In genomic region chr1:28371011-28371378, GRCh38 we compare ENCODE assay signal across 9 cellular contexts. TPM values are rescaled to one million over a fixed set of nuclear protein-coding genes. Genes with fewer than 3 reads are reported as not detected.
DNase-seq lines count a peak whose midpoint lies in the region; ATAC-seq, FAIRE-seq and TF ChIP-seq lines count a peak whose summit lies in the region.
"Had no signal": no experiment of that assay in that cellular context is flagged by ENCODE, and none has a peak within 500 bp of the region (broad histone marks: within the 10 kb centered on the region; RNA-seq: fewer than 3 reads in every experiment).

No MANE protein-coding gene starts in this region.

- DNase-seq in HepG2 (ENCODE audit: low spot score) (no peak), right lobe of liver (no peak), kidney (no peak), NCI-H2107 (lab: John Stamatoyannopoulos, UW) (no peak)
- DNase-seq: activated CD4-positive, alpha-beta T cell treated with anti-CD3 and anti-CD28 coated beads for 1 hour had no signal

- TF ChIP-seq POLR2A in HepG2 (IDR thresholded peaks at IDR 0.05; ENCODE audit: insufficient read depth in 1 of 2, low read depth in 2 of 2, low read length in 2 of 2) (no peak), right lobe of liver (IDR thresholded peaks at IDR 0.05) (no peak)

- in situ Hi-C loops in HepG2 (cut with HindIII; ENCODE audit: extremely low pct_ligation_motif_present, low pct_unique_long_range_greater_than_20kb) = loop anchor here (25.0 kb wide), 1 partner anchor 284 kb away; the partner anchor contains the start of gene EYA3

- peak overlapping the region; percentile 70 to 86 (median 86) for H3K4me3 ChIP-seq in HepG2 (replicated peaks in 1 of 3; ENCODE audit: insufficient read depth in 1 of 3, low read depth in 2 of 3, low read length in 3 of 3)
- no peak overlapping the region for H3K4me3 ChIP-seq in right lobe of liver
- peak overlapping the region; percentile 66 to 84 for H3K4me3 ChIP-seq in kidney (ENCODE audit: low read length in 2 of 2)

- no peaks in the 10 kb centered on the region for H3K9me3 ChIP-seq in HepG2 (ENCODE audit: low read length)
- H3K9me3 ChIP-seq in right lobe of liver = no peaks in the 10 kb centered on the region
- H3K9me3 ChIP-seq in kidney (ENCODE audit: control insufficient read depth in 1 of 2, low read length in 2 of 2) = no peaks in the 10 kb centered on the region

- FAIRE-seq in HepG2 (lab: Jason Lieb, UNC) (no peak), kidney (lab: Jason Lieb, UNC) (no peak)

- H3K9ac ChIP-seq in HepG2 (ENCODE audit: insufficient read depth, low read depth, low read length) (peak overlapping the region; percentile 96), kidney (ENCODE audit: low read length in 2 of 2) (no peak overlapping the region)

- peaks cover 54% of the 10 kb centered on the region for H3K79me2 ChIP-seq in HepG2 (ENCODE audit: insufficient read depth, low read length)

- peak overlapping the region; percentile 95 for H3K4me3 Mint-ChIP-seq in activated naive CD8-positive, alpha-beta T cell

- POLR2A ChIA-PET in HepG2 (lab: Yijun Ruan, JAX) = interaction anchor here (0.6 to 2.0 kb wide), 3 partner anchors 42 to 277 kb away, joined by 3 to 9 read pairs (median 3); partner anchors contain the start of genes MED18, RCC1 and RNU11

- intact Hi-C loops in HepG2 (cut with micrococcal nuclease; ENCODE audit: unreplicated experiment) = no loop called here
- intact Hi-C loops in right lobe of liver (cut with DNase I) = no loop called here
- intact Hi-C loops in kidney (cut with DNase I) = no loop called here

- H3K27ac ChIP-seq in HepG2 (ENCODE audit: extremely low read length, insufficient read depth, low read length) (peak overlapping the region; percentile 99), right lobe of liver (no peak overlapping the region), kidney (ENCODE audit: low read depth in 2 of 2, low read length in 2 of 2) (no peak overlapping the region)

- no peak for TF ChIP-seq RAD21 in HepG2 (CRISPR knock-in tag; IDR thresholded peaks at IDR 0.05)

- no peaks in the 10 kb centered on the region for H3K27me3 Mint-ChIP-seq in activated naive CD8-positive, alpha-beta T cell

- peaks cover 41% of the 10 kb centered on the region for H3K4me1 Mint-ChIP-seq in activated naive CD8-positive, alpha-beta T cell (ENCODE audit: low read depth)

- H3K36me3 ChIP-seq in HepG2 (replicated peaks in 1 of 2; ENCODE audit: control insufficient read depth in 1 of 2, insufficient read depth in 2 of 2, low read length in 2 of 2) (no peaks in the 10 kb centered on the region; a peak in 1 of 5 replicates), right lobe of liver (no peaks in the 10 kb centered on the region), kidney (ENCODE audit: control insufficient read depth in 1 of 2, insufficient read depth in 2 of 2, low read length in 2 of 2) (no peaks in the 10 kb centered on the region)

- no peaks in the 10 kb centered on the region for H3K27me3 ChIP-seq in HepG2 (ENCODE audit: control insufficient read depth in 1 of 2, insufficient read depth in 2 of 2, low read length in 2 of 2)
- H3K27me3 ChIP-seq in right lobe of liver = no peaks in the 10 kb centered on the region

- H3K4me1 ChIP-seq in HepG2 (ENCODE audit: insufficient read depth, low read length) (peaks cover 65% of the 10 kb centered on the region), right lobe of liver (peaks cover 0 to 48% (median 0%) of the 10 kb centered on the region in 4 donors), kidney (ENCODE audit: control insufficient read depth in 1 of 2, insufficient read depth in 1 of 2, low read depth in 1 of 2, low read length in 2 of 2) (peaks cover 4 to 5% of the 10 kb centered on the region in 2 donors)

- peaks cover 3% of the 10 kb centered on the region for H3K36me3 Mint-ChIP-seq in activated naive CD8-positive, alpha-beta T cell

- TF ChIP-seq EP300 in HepG2 (IDR thresholded peaks at IDR 0.05; ENCODE audit: low read depth in 2 of 2, low read length in 2 of 2) = no peak
- no peak for TF ChIP-seq EP300 in HepG2 (CRISPR knock-in tag; IDR thresholded peaks at IDR 0.05; ENCODE audit: borderline replicate concordance)

- H2AFZ ChIP-seq in HepG2 (ENCODE audit: low read length) = no peak overlapping the region

- peak overlapping the region; percentile 82 for H3K4me2 ChIP-seq in HepG2 (ENCODE audit: low read depth, low read length)

- CTCF ChIA-PET in HepG2 (lab: Yijun Ruan, JAX; ENCODE audit: low intra/inter-chr PET ratio, low total read pairs) = no interaction called here

- H3K27ac Mint-ChIP-seq in activated naive CD8-positive, alpha-beta T cell = peak overlapping the region; percentile 85

- BruUV-seq in HepG2 (replicated peaks; lab: Mats Ljungman, UMichigan) = TSS peak; percentile 69

- TF ChIP-seq CTCF in HepG2 (CRISPR knock-in tag; IDR thresholded peaks at IDR 0.05) (no peak), right lobe of liver (IDR thresholded peaks at IDR 0.05) (no peak), kidney (IDR thresholded peaks at IDR 0.05; ENCODE audit: borderline replicate concordance, extremely low read depth, insufficient read depth) (no peak)

- 48% methylated on average over 5 of the region's 5 CpGs for WGBS in HepG2 (ENCODE audit: low lambda C conversion rate)
- 68% methylated on average over 5 of the region's 5 CpGs for WGBS in right lobe of liver (ENCODE audit: insufficient coverage, low coverage, low lambda C conversion rate, missing lambda C conversion rate)

- ATAC-seq in HepG2 = no peak
- no peak for ATAC-seq in right lobe of liver
- no peak for ATAC-seq in GM18517 (IDR thresholded peaks at IDR 0.05; ENCODE audit: unreplicated experiment)
- no peak for ATAC-seq in HG03039 (IDR thresholded peaks at IDR 0.05; ENCODE audit: unreplicated experiment)
- ATAC-seq in GM18861 (IDR thresholded peaks at IDR 0.05; ENCODE audit: unreplicated experiment) = no peak

- peaks cover 9% of the 10 kb centered on the region; the same call in 1 of the 2 replicates for H4K20me1 ChIP-seq in HepG2 (ENCODE audit: insufficient read depth, low read length)

- H3K9me3 Mint-ChIP-seq in activated naive CD8-positive, alpha-beta T cell (ENCODE audit: low read depth) = no peaks in the 10 kb centered on the region

TF ChIP-seq in HepG2, 621 proteins besides CTCF, POLR2A, EP300 and RAD21 (continues in another document):
- no peak for TF ChIP-seq DNMT1 (CRISPR knock-in tag; IDR thresholded peaks at IDR 0.05)
- TF ChIP-seq ZNF317 (CRISPR knock-in tag; IDR thresholded peaks at IDR 0.05) = no peak
- TF ChIP-seq BORCS8-MEF2B (CRISPR knock-in tag; IDR thresholded peaks at IDR 0.05) = no peak

RNA-seq across cellular contexts. Expression of gene PHACTR4, which starts 1.5 kb away (rescaled TPM):
- 17.1 and 29.6 TPM in 2 replicates for total RNA-seq in HepG2 (2016; rRNA removed; fragmentation: Illumina TruSeq; extraction: Trizol)
- 12.5 and 13.7 TPM in 2 replicates for total RNA-seq in HepG2 (2016; cell fraction: cytosol; rRNA removed; fragmentation: Illumina TruSeq; extraction: Trizol; ENCODE audit: low read depth)
- 18.0 and 28.5 TPM in 2 replicates for total RNA-seq in HepG2 (2016; cell fraction: insoluble cytoplasmic fraction; rRNA removed; fragmentation: Illumina TruSeq; extraction: Trizol)
- total RNA-seq in HepG2 (2016; cell fraction: membrane; rRNA removed; fragmentation: Illumina TruSeq; extraction: Trizol) = 22.9 and 27.9 TPM in 2 replicates
- 19.8 and 22.8 TPM in 2 replicates for total RNA-seq in HepG2 (2016; cell fraction: nucleus; rRNA removed; fragmentation: Illumina TruSeq; extraction: Trizol)
- 13.9 TPM in 2 replicates for polyA plus RNA-seq in HepG2 (2011; rRNA removed)
- polyA plus RNA-seq in HepG2 (2011; cell fraction: cytosol; rRNA removed) = 9.3 and 14.1 TPM in 2 replicates
- polyA plus RNA-seq in HepG2 (2011; cell fraction: nucleus; rRNA removed) = 7.6 and 10.2 TPM in 2 replicates
- polyA plus RNA-seq in HepG2 (2012) = 20.1 and 20.8 TPM in 2 replicates
- 3.9 and 4.2 TPM in 2 replicates for polyA plus RNA-seq in HepG2 (2016; cell fraction: cytosol; fragmentation: Illumina TruSeq; extraction: Trizol; ENCODE audit: low read depth)
- 36.5 and 50.9 TPM in 2 replicates for polyA plus RNA-seq in HepG2 (2016; cell fraction: insoluble cytoplasmic fraction; fragmentation: Illumina TruSeq; extraction: Trizol; ENCODE audit: low read depth)
- 18.0 and 18.6 TPM in 2 replicates for polyA plus RNA-seq in HepG2 (2016; cell fraction: membrane; fragmentation: Illumina TruSeq; extraction: Trizol; ENCODE audit: low read depth)
- 40.9 and 42.7 TPM in 2 replicates for polyA plus RNA-seq in HepG2 (2016; cell fraction: nucleus; fragmentation: Illumina TruSeq; extraction: Trizol; ENCODE audit: insufficient read depth, low read depth)
- polyA minus RNA-seq in HepG2 (2011; rRNA and poly(A)+ RNA removed; ENCODE audit: low replicate concordance) = 21.5 and 24.1 TPM in 2 replicates
- 19.1 and 23.2 TPM in 2 replicates for polyA minus RNA-seq in HepG2 (2011; cell fraction: cytosol; rRNA and poly(A)+ RNA removed)
- 13.7 and 14.3 TPM in 2 replicates for polyA minus RNA-seq in HepG2 (2011; cell fraction: nucleus; rRNA and poly(A)+ RNA removed)
- total RNA-seq in right lobe of liver = 10 to 100 TPM; 16.1 to 25.8 (median 23.3) TPM
- 51.5 TPM for total RNA-seq in kidney
- polyA plus RNA-seq in kidney (ENCODE audit: insufficient read depth, low read depth, low replicate concordance) = 23.2 TPM

RNA-seq across cellular contexts. Expression of gene MED18, which starts 42.2 kb away (rescaled TPM):
- total RNA-seq in HepG2 (2016; rRNA removed; fragmentation: Illumina TruSeq; extraction: Trizol) (21.0 and 28.8 TPM in 2 replicates), right lobe of liver (10 to 100 TPM in 4 of 6 experiments, 1 to 10 TPM in 2; 9.1 to 16.4 (median 11.8) TPM), kidney (14.6 TPM)
- 7.0 and 7.5 TPM in 2 replicates for total RNA-seq in HepG2 (2016; cell fraction: cytosol; rRNA removed; fragmentation: Illumina TruSeq; extraction: Trizol; ENCODE audit: low read depth)
- 20.7 and 32.3 TPM in 2 replicates for total RNA-seq in HepG2 (2016; cell fraction: insoluble cytoplasmic fraction; rRNA removed; fragmentation: Illumina TruSeq; extraction: Trizol)
- 10.5 and 12.8 TPM in 2 replicates for total RNA-seq in HepG2 (2016; cell fraction: membrane; rRNA removed; fragmentation: Illumina TruSeq; extraction: Trizol)
- 7.0 and 9.3 TPM in 2 replicates for total RNA-seq in HepG2 (2016; cell fraction: nucleus; rRNA removed; fragmentation: Illumina TruSeq; extraction: Trizol)
- polyA plus RNA-seq in HepG2 (2011; rRNA removed) (11.7 and 14.4 TPM in 2 replicates), kidney (ENCODE audit: insufficient read depth, low read depth, low replicate concordance) (13.2 TPM)
- polyA plus RNA-seq in HepG2 (2011; cell fraction: cytosol; rRNA removed) = 16.5 and 19.8 TPM in 2 replicates
- polyA plus RNA-seq in HepG2 (2011; cell fraction: nucleus; rRNA removed) = 10.4 and 11.6 TPM in 2 replicates
- polyA plus RNA-seq in HepG2 (2012) = 9.5 and 13.0 TPM in 2 replicates
- polyA plus RNA-seq in HepG2 (2016; cell fraction: cytosol; fragmentation: Illumina TruSeq; extraction: Trizol; ENCODE audit: low read depth) = 2.8 and 3.8 TPM in 2 replicates
- polyA plus RNA-seq in HepG2 (2016; cell fraction: insoluble cytoplasmic fraction; fragmentation: Illumina TruSeq; extraction: Trizol; ENCODE audit: low read depth) = 26.5 and 30.0 TPM in 2 replicates
- polyA plus RNA-seq in HepG2 (2016; cell fraction: membrane; fragmentation: Illumina TruSeq; extraction: Trizol; ENCODE audit: low read depth) = 4.9 and 5.6 TPM in 2 replicates
- polyA plus RNA-seq in HepG2 (2016; cell fraction: nucleus; fragmentation: Illumina TruSeq; extraction: Trizol; ENCODE audit: insufficient read depth, low read depth) = 14.7 and 18.3 TPM in 2 replicates
- 28.2 and 57.8 TPM in 2 replicates for polyA minus RNA-seq in HepG2 (2011; rRNA and poly(A)+ RNA removed; ENCODE audit: low replicate concordance)
- polyA minus RNA-seq in HepG2 (2011; cell fraction: cytosol; rRNA and poly(A)+ RNA removed) = 13.0 and 15.4 TPM in 2 replicates
- 3.6 and 4.2 TPM in 2 replicates for polyA minus RNA-seq in HepG2 (2011; cell fraction: nucleus; rRNA and poly(A)+ RNA removed)

Comparison
In these comparisons a context has a peak if more than half of its experiments do, and no peak if none do; other contexts are left out.
1. H3K4me3 ChIP-seq: peak in HepG2 (3 of 3) and kidney (2 of 2); none in right lobe of liver (0 of 3).